In genomic region chr12:112419269-112420133, GRCh38 we compare ENCODE assay signal across 8 cellular contexts. TPM values are rescaled to one million over a fixed set of nuclear protein-coding genes. Genes with fewer than 3 reads are reported as not detected.
DNase-seq lines count a peak whose midpoint lies in the region; ATAC-seq and TF ChIP-seq lines count a peak whose summit lies in the region.

No MANE protein-coding gene starts in this region.

- peak overlapping the region; percentile 91 to 98 (median 94) for H3K4me3 Mint-ChIP-seq in CD8-positive, alpha-beta memory T cell
- H3K4me3 Mint-ChIP-seq in activated T-cell treated with anti-CD3 and anti-CD28 coated beads, Interleukin-2, amount 50 U/mL, for 24 hours = peak overlapping the region; percentile 94

- H3K27me3 ChIP-seq in CD8-positive, alpha-beta memory T cell (ENCODE audit: insufficient read depth, low read length, poor library complexity, severe bottlenecking) = no peaks in the 10 kb centered on the region
- H3K27me3 ChIP-seq in foreskin keratinocyte (no peaks in the 10 kb centered on the region), neutrophil (no peaks in the 10 kb centered on the region)

- peaks cover 0 to 18% (median 0%) of the 10 kb centered on the region in 3 donors for H3K36me3 Mint-ChIP-seq in CD8-positive, alpha-beta memory T cell
- peaks cover 47% of the 10 kb centered on the region for H3K36me3 Mint-ChIP-seq in activated T-cell treated with anti-CD3 and anti-CD28 coated beads, Interleukin-2, amount 50 U/mL, for 24 hours (ENCODE audit: low read depth)

- DNase-seq in CD8-positive, alpha-beta memory T cell = peak in 1 of 5 donors; percentile 71
- DNase-seq in KBM-7 (peak; percentile 55), foreskin keratinocyte (peak; percentile 63 to 83), cortex of kidney (lab: John Stamatoyannopoulos, UW) (no peak)
- no peak for DNase-seq in activated T-cell treated with anti-CD3 and anti-CD28 coated beads, Interleukin-2, amount 50 U/mL, for 24 hours

- CTCF ChIA-PET in CD8-positive, alpha-beta memory T cell (lab: Charles Lee) = no interaction called here

- ATAC-seq in GM19455 (IDR thresholded peaks at IDR 0.05; ENCODE audit: unreplicated experiment) = peak; percentile 43
- ATAC-seq in foreskin keratinocyte = peak; percentile 87
- ATAC-seq in HG03139 (IDR thresholded peaks at IDR 0.05; ENCODE audit: unreplicated experiment) = no peak

- peaks cover 43 to 59% (median 51%) of the 10 kb centered on the region in 3 donors for H3K4me1 Mint-ChIP-seq in CD8-positive, alpha-beta memory T cell
- H3K4me1 Mint-ChIP-seq in activated T-cell treated with anti-CD3 and anti-CD28 coated beads, Interleukin-2, amount 50 U/mL, for 24 hours (ENCODE audit: low read depth) = peaks cover 46% of the 10 kb centered on the region

- H3K4me3 ChIP-seq in CD8-positive, alpha-beta memory T cell (ENCODE audit: low read length) = peak overlapping the region; percentile 100
- H3K4me3 ChIP-seq in neutrophil (ENCODE audit: low read depth in 1 of 2, low read length in 1 of 2) = peak overlapping the region; percentile 86 to 97

- H3K27ac ChIP-seq in CD8-positive, alpha-beta memory T cell (ENCODE audit: low read depth, low read length) = peak overlapping the region; percentile 96
- H3K27ac ChIP-seq in foreskin keratinocyte (peak overlapping the region; percentile 89), neutrophil (peak overlapping the region; percentile 92)

- in situ Hi-C loops in KBM-7 (cut with MboI; ENCODE audit: low pct_unique_long_range_greater_than_20kb, low sequenced_read_pairs) = no loop called here

- H3K4me1 ChIP-seq in CD8-positive, alpha-beta memory T cell (ENCODE audit: insufficient read depth, low read length) = peaks cover 26% of the 10 kb centered on the region
- H3K4me1 ChIP-seq in foreskin keratinocyte = peaks cover 12% of the 10 kb centered on the region
- H3K4me1 ChIP-seq in neutrophil (ENCODE audit: control insufficient read depth in 1 of 2, insufficient read depth in 1 of 2, low read depth in 1 of 2, low read length in 1 of 2) = peaks cover 14 to 16% of the 10 kb centered on the region in 2 experiments

- no peak for TF ChIP-seq CTCF in foreskin keratinocyte (conservative IDR thresholded peaks at IDR 0.05)
- TF ChIP-seq CTCF in neutrophil (IDR thresholded peaks at IDR 0.05) = no peak

- no peaks in the 10 kb centered on the region for H3K9me3 Mint-ChIP-seq in CD8-positive, alpha-beta memory T cell
- no peaks in the 10 kb centered on the region for H3K9me3 Mint-ChIP-seq in activated T-cell treated with anti-CD3 and anti-CD28 coated beads, Interleukin-2, amount 50 U/mL, for 24 hours

- peak overlapping the region; percentile 92 to 99 (median 96) for H3K27ac Mint-ChIP-seq in CD8-positive, alpha-beta memory T cell
- H3K27ac Mint-ChIP-seq in activated T-cell treated with anti-CD3 and anti-CD28 coated beads, Interleukin-2, amount 50 U/mL, for 24 hours = peak overlapping the region; percentile 98

- peaks cover 0 to 2% of the 10 kb centered on the region in 2 donors for H3K27me3 Mint-ChIP-seq in CD8-positive, alpha-beta memory T cell
- no peaks in the 10 kb centered on the region for H3K27me3 Mint-ChIP-seq in activated T-cell treated with anti-CD3 and anti-CD28 coated beads, Interleukin-2, amount 50 U/mL, for 24 hours

- POLR2A ChIA-PET in CD8-positive, alpha-beta memory T cell (lab: Charles Lee) = no interaction called here

- H3K36me3 ChIP-seq in CD8-positive, alpha-beta memory T cell (ENCODE audit: insufficient read depth, low read length) = no peaks in the 10 kb centered on the region
- no peaks in the 10 kb centered on the region for H3K36me3 ChIP-seq in neutrophil

- no peaks in the 10 kb centered on the region for H3K9me3 ChIP-seq in CD8-positive, alpha-beta memory T cell (ENCODE audit: low read length)
- H3K9me3 ChIP-seq in neutrophil = no peaks in the 10 kb centered on the region

RNA-seq across cellular contexts. Expression of gene PTPN11, which starts 0.8 kb away (rescaled TPM):
- total RNA-seq in CD8-positive, alpha-beta memory T cell = 100 to 1,000 TPM; 163 to 171 TPM
- 80.2 TPM for polyA plus RNA-seq in CD8-positive, alpha-beta memory T cell
- 120 and 139 TPM in 2 replicates for total RNA-seq in foreskin keratinocyte
- polyA plus RNA-seq in foreskin keratinocyte = 21.2 and 28.5 TPM in 2 replicates

RNA-seq across cellular contexts. Expression of gene RPL6, which starts 10.1 kb away (rescaled TPM):
- total RNA-seq in CD8-positive, alpha-beta memory T cell = 1,000 to 10,000 TPM; 1,957 to 2,019 TPM
- 609 TPM for polyA plus RNA-seq in CD8-positive, alpha-beta memory T cell
- 1,897 and 1,923 TPM in 2 replicates for total RNA-seq in foreskin keratinocyte
- 2,205 and 2,270 TPM in 2 replicates for polyA plus RNA-seq in foreskin keratinocyte

RNA-seq across cellular contexts. Expression of gene HECTD4, which starts 37.3 kb away (rescaled TPM):
- 10 to 100 TPM; 29.7 to 32.8 TPM for total RNA-seq in CD8-positive, alpha-beta memory T cell
- polyA plus RNA-seq in CD8-positive, alpha-beta memory T cell = 3.1 TPM
- total RNA-seq in foreskin keratinocyte = 12.7 and 15.3 TPM in 2 replicates
- 6.4 and 6.7 TPM in 2 replicates for polyA plus RNA-seq in foreskin keratinocyte

Comparison
In these comparisons a context has a peak if more than half of its experiments do, and no peak if none do; other contexts are left out.
1. DNase-seq: peak in KBM-7 (single experiment) and foreskin keratinocyte (2 of 2); none in activated T-cell treated with anti-CD3 and anti-CD28 coated beads, Interleukin-2, amount 50 U/mL, for 24 hours (single experiment) and cortex of kidney (single experiment).
2. Peak in every context shown above with its lines, with median percentiles within 50 percentile points of each other: H3K27ac ChIP-seq.